In genomic region chr4:129344058-129344457, GRCh38 we compare ENCODE assay signal across 8 cellular contexts.
DNase-seq lines count a peak whose midpoint lies in the region; TF ChIP-seq lines count a peak whose summit lies in the region.

No MANE protein-coding gene starts in this region.

- no peak overlapping the region for H3K4me3 ChIP-seq in AG09309 (ENCODE audit: control insufficient read depth, low read depth, low read length)
- H3K4me3 ChIP-seq in testis = no peak overlapping the region

- DNase-seq in AG09309 (ENCODE audit: low read depth) = no peak
- DNase-seq in SW480 (ENCODE audit: low spot score) = peak; percentile 16
- DNase-seq in head of caudate nucleus = peak in 22 of 42 donors; percentile 21 to 66 (median 46)
- peak; percentile 39 for DNase-seq in testis
- no peak for DNase-seq in stimulated activated naive CD4-positive, alpha-beta T cell (lab: John Stamatoyannopoulos, UW)
- DNase-seq in dedifferentiated amniotic fluid mesenchymal stem cell (ENCODE audit: extremely low spot score) = no peak

- H3K9me3 ChIP-seq in testis = no peaks in the 10 kb centered on the region

- no peak for TF ChIP-seq POLR2A in testis (IDR thresholded peaks at IDR 0.05)

- no peak overlapping the region for H3K27ac ChIP-seq in testis

- peak; percentile 67 for TF ChIP-seq RAD21 in Ishikawa (IDR thresholded peaks at IDR 0.05; ENCODE audit: low read depth)

- peaks cover 5% of the 10 kb centered on the region for H3K4me1 ChIP-seq in testis

- TF ChIP-seq CTCF in AG09309 (IDR thresholded peaks at IDR 0.05; ENCODE audit: control insufficient read depth, insufficient read depth, low read depth, low read length, missing control alignments) (peak; percentile 63), GM12874 (IDR thresholded peaks at IDR 0.05; ENCODE audit: insufficient read depth, low read depth, low read length) (peak; percentile 39; the same call in 1 of the 2 replicates), testis (IDR thresholded peaks at IDR 0.05) (peak; percentile 21 to 59 (median 51))

- 27 to 37% methylated on average over 11 of the region's 11 CpGs for WGBS in testis, 2 donors

- no peak for TF ChIP-seq EP300 in Ishikawa (IDR thresholded peaks at IDR 0.05; ENCODE audit: borderline replicate concordance)

- intact Hi-C loops in head of caudate nucleus (cut with DNase I) (no loop called here), testis (cut with DNase I; ENCODE audit: low total_unique reads) (no loop called here)

- no peaks in the 10 kb centered on the region for H3K27me3 ChIP-seq in testis

- no peaks in the 10 kb centered on the region for H3K36me3 ChIP-seq in testis (ENCODE audit: low read depth, missing control alignments)

TF ChIP-seq in Ishikawa, 13 proteins besides CTCF, POLR2A, EP300 and RAD21:
- TF ChIP-seq YY1 (IDR thresholded peaks at IDR 0.05; ENCODE audit: low read depth) (no peak), TEAD4 (IDR thresholded peaks at IDR 0.05) (no peak), TCF12 (IDR thresholded peaks at IDR 0.05; ENCODE audit: low read depth) (no peak), MAX (IDR thresholded peaks at IDR 0.05) (no peak), REST (IDR thresholded peaks at IDR 0.05; ENCODE audit: low read depth) (no peak), CREB1 (IDR thresholded peaks at IDR 0.05; ENCODE audit: low read depth) (no peak), FOXM1 (IDR thresholded peaks at IDR 0.05; ENCODE audit: borderline replicate concordance, low read depth) (no peak)
TF ChIP-seq in Ishikawa: peak in this region for 0.

Comparison
In these comparisons a context has a peak if more than half of its experiments do, and no peak if none do; other contexts are left out.
1. DNase-seq: peak in SW480 (single experiment), head of caudate nucleus (22 of 42) and testis (single experiment); none in AG09309 (single experiment), stimulated activated naive CD4-positive, alpha-beta T cell (0 of 6) and dedifferentiated amniotic fluid mesenchymal stem cell (single experiment).
2. Peak in every context shown above with its lines, with median percentiles within 50 percentile points of each other: CTCF ChIP-seq.